Comparison of ENCODE assay signal across 17 cellular contexts in genomic region chr17:46170609-46171432, GRCh38. TPM values are rescaled to one million over a fixed set of nuclear protein-coding genes. Genes with fewer than 3 reads are reported as not detected.
DNase-seq lines count a peak whose midpoint lies in the region; ATAC-seq, FAIRE-seq and TF ChIP-seq lines count a peak whose summit lies in the region.
"Had no signal": no experiment of that assay in that cellular context is flagged by ENCODE, and none has a peak within 500 bp of the region (broad histone marks: within the 10 kb centered on the region; RNA-seq: fewer than 3 reads in every experiment).

No MANE protein-coding gene starts in this region.

- H3K9me3 Mint-ChIP-seq in T-helper 1 cell treated with Interleukin-12 subunit alpha and Interleukin-12 subunit beta and Interleukin-4 antibody, amounts not matched to agents 30 μg/mL and 1 μg/mL, for 36 hours: no peaks in the 10 kb centered on the region
- H3K9me3 Mint-ChIP-seq in activated naive CD8-positive, alpha-beta T cell treated with anti-CD3 and anti-CD28 coated beads, Interleukin-2, amount 10 ng/mL, durations not matched to agents 7 days and 5 days: no peaks in the 10 kb centered on the region
- H3K9me3 Mint-ChIP-seq in natural killer cell: no peaks in the 10 kb centered on the region
- H3K9me3 Mint-ChIP-seq: nephron had no signal

- H2AFZ ChIP-seq in hepatocyte: no peak overlapping the region
- H2AFZ ChIP-seq: PC-9 had no signal

- H3K27ac Mint-ChIP-seq in T-helper 1 cell treated with Interleukin-12 subunit alpha and Interleukin-12 subunit beta and Interleukin-4 antibody, amounts not matched to agents 30 μg/mL and 1 μg/mL, for 36 hours: peak overlapping the region; percentile 23
- H3K27ac Mint-ChIP-seq in activated naive CD8-positive, alpha-beta T cell treated with anti-CD3 and anti-CD28 coated beads, Interleukin-2, amount 10 ng/mL, durations not matched to agents 7 days and 5 days: peak overlapping the region; percentile 4
- H3K27ac Mint-ChIP-seq in natural killer cell: peak overlapping the region; percentile 21 to 51

- no peaks in the 10 kb centered on the region for H3K27me3 ChIP-seq in hepatocyte
- H3K27me3 ChIP-seq: adrenal gland had no signal

- peaks cover 32% of the 10 kb centered on the region for H3K4me1 Mint-ChIP-seq in T-helper 1 cell treated with Interleukin-12 subunit alpha and Interleukin-12 subunit beta and Interleukin-4 antibody, amounts not matched to agents 30 μg/mL and 1 μg/mL, for 36 hours (ENCODE audit: low read depth)
- H3K4me1 Mint-ChIP-seq in activated naive CD8-positive, alpha-beta T cell treated with anti-CD3 and anti-CD28 coated beads, Interleukin-2, amount 10 ng/mL, durations not matched to agents 7 days and 5 days: peaks cover 38% of the 10 kb centered on the region
- peaks cover 74 to 82% of the 10 kb centered on the region in 2 donors for H3K4me1 Mint-ChIP-seq in natural killer cell

- WGBS in hepatocyte (ENCODE audit: low lambda C conversion rate, missing lambda C conversion rate): 96% methylated on average over 11 of the region's 11 CpGs

- intact Hi-C loops in natural killer cell (cut with micrococcal nuclease): loop anchor here (10.0 kb wide), 1 partner anchor 66 kb away; no protein-coding TSS in a partner anchor

- TF ChIP-seq POLR2A in GM12891 (IDR thresholded peaks at IDR 0.05; ENCODE audit: low read depth, low read length): peak; percentile 54

- peaks cover 100% of the 10 kb centered on the region for H3K79me2 ChIP-seq in hepatocyte

- no peak overlapping the region for H3K4me2 ChIP-seq in hepatocyte
- H3K4me2 ChIP-seq: PC-9 had no signal

- H3K9me3 ChIP-seq in hepatocyte (ENCODE audit: low read depth): no peaks in the 10 kb centered on the region
- H3K9me3 ChIP-seq: adrenal gland, HAP-1 had no signal

- no peak for ATAC-seq in activated naive CD8-positive, alpha-beta T cell treated with anti-CD3 and anti-CD28 coated beads, Interleukin-2, amount 10 ng/mL, durations not matched to agents 7 days and 5 days (ENCODE audit: low read depth)
- no peak for ATAC-seq in natural killer cell

- no peaks in the 10 kb centered on the region for H3K9me2 ChIP-seq in hepatocyte (replicated peaks; ENCODE audit: insufficient read depth)

- H3K4me3 Mint-ChIP-seq in T-helper 1 cell treated with Interleukin-12 subunit alpha and Interleukin-12 subunit beta and Interleukin-4 antibody, amounts not matched to agents 30 μg/mL and 1 μg/mL, for 36 hours: no peak overlapping the region
- no peak overlapping the region for H3K4me3 Mint-ChIP-seq in activated naive CD8-positive, alpha-beta T cell treated with anti-CD3 and anti-CD28 coated beads, Interleukin-2, amount 10 ng/mL, durations not matched to agents 7 days and 5 days
- H3K4me3 Mint-ChIP-seq in natural killer cell: no peak overlapping the region
- H3K4me3 Mint-ChIP-seq: nephron had no signal

- no peak for DNase-seq in T-helper 1 cell
- DNase-seq in GM12891 (ENCODE audit: insufficient read length, low spot score): no peak
- DNase-seq in activated naive CD8-positive, alpha-beta T cell treated with anti-CD3 and anti-CD28 coated beads, Interleukin-2, amount 10 ng/mL, durations not matched to agents 7 days and 5 days: no peak
- DNase-seq in natural killer cell: no peak
- no peak for DNase-seq in NCI-H524 (lab: John Stamatoyannopoulos, UW)
- no peak for DNase-seq in hepatocyte (ENCODE audit: low spot score)
- DNase-seq in NCI-H1092 treated with DMSO at 0.1 percent for 48 hours (lab: John Stamatoyannopoulos, UW): no peak
- DNase-seq: adrenal gland; foreskin fibroblast; MV-4-11; NCI-H69; PC-9; stimulated activated CD4-positive, alpha-beta T cell treated with anti-CD3 and anti-CD28 coated beads, Interleukin-1b, Interleukin-23, amount 100 ng/mL, for 48 hours; SW 1271 had no signal

- peaks cover 26% of the 10 kb centered on the region for H3K36me3 Mint-ChIP-seq in T-helper 1 cell treated with Interleukin-12 subunit alpha and Interleukin-12 subunit beta and Interleukin-4 antibody, amounts not matched to agents 30 μg/mL and 1 μg/mL, for 36 hours (ENCODE audit: low read depth)
- peaks cover 39% of the 10 kb centered on the region for H3K36me3 Mint-ChIP-seq in activated naive CD8-positive, alpha-beta T cell treated with anti-CD3 and anti-CD28 coated beads, Interleukin-2, amount 10 ng/mL, durations not matched to agents 7 days and 5 days
- peaks cover 10% of the 10 kb centered on the region for H3K36me3 Mint-ChIP-seq in natural killer cell

- peaks cover 25% of the 10 kb centered on the region for H3K4me1 ChIP-seq in hepatocyte (ENCODE audit: insufficient read depth)

- POLR2A ChIA-PET in activated naive CD8-positive, alpha-beta T cell treated with anti-CD3 and anti-CD28 coated beads, Interleukin-2, amount 10 ng/mL, durations not matched to agents 7 days and 5 days (lab: Charles Lee): no interaction called here

- FAIRE-seq in GM12891 (lab: Jason Lieb, UNC): no peak

- no peaks in the 10 kb centered on the region for H3K27me3 Mint-ChIP-seq in T-helper 1 cell treated with Interleukin-12 subunit alpha and Interleukin-12 subunit beta and Interleukin-4 antibody, amounts not matched to agents 30 μg/mL and 1 μg/mL, for 36 hours (ENCODE audit: low read depth)
- H3K27me3 Mint-ChIP-seq in activated naive CD8-positive, alpha-beta T cell treated with anti-CD3 and anti-CD28 coated beads, Interleukin-2, amount 10 ng/mL, durations not matched to agents 7 days and 5 days: no peaks in the 10 kb centered on the region
- H3K27me3 Mint-ChIP-seq in natural killer cell (ENCODE audit: low read depth in 2 of 2): no peaks in the 10 kb centered on the region

- TF ChIP-seq CTCF in natural killer cell (IDR thresholded peaks at IDR 0.05) (no peak), hepatocyte (IDR thresholded peaks at IDR 0.05; ENCODE audit: poor library complexity) (no peak)

- H3K4me3 ChIP-seq in hepatocyte: no peak overlapping the region
- H3K4me3 ChIP-seq: adrenal gland, HAP-1, PC-9 had no signal

- no peak overlapping the region for H3K27ac ChIP-seq in hepatocyte
- H3K27ac ChIP-seq: adrenal gland, PC-9 had no signal

- no peaks in the 10 kb centered on the region for H3K36me3 ChIP-seq in hepatocyte (replicated peaks; ENCODE audit: insufficient read depth, low read depth)

- H4K20me1 ChIP-seq in hepatocyte (ENCODE audit: insufficient read depth, poor library complexity, severe bottlenecking): peaks cover 100% of the 10 kb centered on the region

TF ChIP-seq in GM12891, 5 proteins besides CTCF, POLR2A, EP300 and RAD21:
- TF ChIP-seq POU2F2 (IDR thresholded peaks at IDR 0.05; ENCODE audit: low read depth, low read length) (no peak), POLR2AphosphoS5 (IDR thresholded peaks at IDR 0.05; ENCODE audit: low read depth, low read length) (peak; percentile 22; the same call in 1 of the 2 replicates), TAF1 (IDR thresholded peaks at IDR 0.05; ENCODE audit: low read depth, low read length) (no peak)

RNA-seq across cellular contexts. Expression of gene KANSL1, which starts 22.4 kb away (rescaled TPM):
- polyA plus RNA-seq in GM12891 (2012; ENCODE audit: low read depth, missing spikeins): 16.8 TPM
- 100 to 1,000 TPM; 132 to 140 TPM for total RNA-seq in activated naive CD8-positive, alpha-beta T cell treated with anti-CD3 and anti-CD28 coated beads, Interleukin-2, amount 10 ng/mL, durations not matched to agents 7 days and 5 days
- total RNA-seq in natural killer cell (100 to 1,000 TPM; 202 to 240 (median 220) TPM), hepatocyte (68.2 and 84.3 TPM in 2 replicates)
- polyA plus RNA-seq in hepatocyte: 32.6 and 37.3 TPM in 2 replicates
